ENCODE assay signal across 2 cellular contexts in the genomic region with DNA sequence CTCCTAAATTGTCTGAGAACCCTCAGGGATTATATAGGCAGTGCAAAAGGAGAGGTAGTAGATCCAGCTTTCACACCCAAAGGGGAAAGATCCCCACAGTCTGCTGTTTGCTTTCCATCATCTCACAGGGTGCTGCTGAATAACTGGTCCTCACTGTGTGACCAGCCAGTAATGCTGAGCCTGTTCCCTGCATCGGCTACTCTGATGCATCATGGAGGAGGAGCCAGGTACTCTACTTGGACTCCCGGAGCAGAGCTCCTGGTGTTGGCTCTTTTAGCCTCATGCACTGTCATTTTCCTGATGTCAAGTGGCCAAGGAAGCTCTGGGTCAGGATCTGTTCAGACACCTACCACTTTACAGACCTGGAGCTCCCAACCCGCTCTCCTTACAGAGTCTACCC.
TF ChIP-seq lines count a peak whose summit lies in the region.

No MANE protein-coding gene starts in this region.

TF ChIP-seq in K562, 482 proteins besides CTCF, POLR2A, EP300 and RAD21:
- no peak for TF ChIP-seq NR4A1 (CRISPR knock-in tag; IDR thresholded peaks at IDR 0.05)
- no peak for TF ChIP-seq NR4A1 (tag; IDR thresholded peaks at IDR 0.05)
- no peak for TF ChIP-seq SAP30 (IDR thresholded peaks at IDR 0.05; ENCODE audit: borderline replicate concordance, insufficient read depth, low read depth, low read length, poor library complexity, severe bottlenecking)
- TF ChIP-seq, protein P1, sequence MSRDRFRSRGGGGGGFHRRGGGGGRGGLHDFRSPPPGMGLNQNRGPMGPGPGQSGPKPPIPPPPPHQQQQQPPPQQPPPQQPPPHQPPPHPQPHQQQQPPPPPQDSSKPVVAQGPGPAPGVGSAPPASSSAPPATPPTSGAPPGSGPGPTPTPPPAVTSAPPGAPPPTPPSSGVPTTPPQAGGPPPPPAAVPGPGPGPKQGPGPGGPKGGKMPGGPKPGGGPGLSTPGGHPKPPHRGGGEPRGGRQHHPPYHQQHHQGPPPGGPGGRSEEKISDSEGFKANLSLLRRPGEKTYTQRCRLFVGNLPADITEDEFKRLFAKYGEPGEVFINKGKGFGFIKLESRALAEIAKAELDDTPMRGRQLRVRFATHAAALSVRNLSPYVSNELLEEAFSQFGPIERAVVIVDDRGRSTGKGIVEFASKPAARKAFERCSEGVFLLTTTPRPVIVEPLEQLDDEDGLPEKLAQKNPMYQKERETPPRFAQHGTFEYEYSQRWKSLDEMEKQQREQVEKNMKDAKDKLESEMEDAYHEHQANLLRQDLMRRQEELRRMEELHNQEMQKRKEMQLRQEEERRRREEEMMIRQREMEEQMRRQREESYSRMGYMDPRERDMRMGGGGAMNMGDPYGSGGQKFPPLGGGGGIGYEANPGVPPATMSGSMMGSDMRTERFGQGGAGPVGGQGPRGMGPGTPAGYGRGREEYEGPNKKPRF (IDR thresholded peaks at IDR 0.05; ENCODE audit: low read depth, low read length), result no peak

TF ChIP-seq in HepG2, 621 proteins besides CTCF, POLR2A, EP300 and RAD21:
- TF ChIP-seq ZBTB20 (CRISPR knock-in tag; IDR thresholded peaks at IDR 0.05; ENCODE audit: borderline replicate concordance, low read depth) (no peak), PPARG (CRISPR knock-in tag; conservative IDR thresholded peaks at IDR 0.05) (no peak), NCOR1 (IDR thresholded peaks at IDR 0.05; ENCODE audit: borderline replicate concordance, low read length) (no peak), JDP2 (CRISPR knock-in tag; IDR thresholded peaks at IDR 0.05; ENCODE audit: borderline replicate concordance) (no peak), ZNF782 (CRISPR knock-in tag; IDR thresholded peaks at IDR 0.05; ENCODE audit: borderline replicate concordance) (no peak), ZFAT (CRISPR knock-in tag; conservative IDR thresholded peaks at IDR 0.05) (no peak), MAFG (CRISPR knock-in tag; IDR thresholded peaks at IDR 0.05) (no peak), TAF15 (IDR thresholded peaks at IDR 0.05; ENCODE audit: low read depth, low read length, poor library complexity, severe bottlenecking) (no peak), HCFC1 (IDR thresholded peaks at IDR 0.05; ENCODE audit: low read depth, low read length) (no peak), MEIS1 (CRISPR knock-in tag; IDR thresholded peaks at IDR 0.05; ENCODE audit: borderline replicate concordance) (no peak), TARDBP (CRISPR knock-in tag; IDR thresholded peaks at IDR 0.05) (no peak), AKNA (CRISPR knock-in tag; IDR thresholded peaks at IDR 0.05; ENCODE audit: borderline replicate concordance) (no peak), RBFOX2 (IDR thresholded peaks at IDR 0.05; ENCODE audit: low read depth, low read length) (no peak), ZNF704 (CRISPR knock-in tag; IDR thresholded peaks at IDR 0.05; ENCODE audit: borderline replicate concordance) (no peak), ZNF572 (CRISPR knock-in tag; IDR thresholded peaks at IDR 0.05) (no peak), BHLHE40 (IDR thresholded peaks at IDR 0.05; ENCODE audit: low read length) (no peak), ZMYM4 (CRISPR knock-in tag; IDR thresholded peaks at IDR 0.05) (no peak), ZNF10 (CRISPR knock-in tag; IDR thresholded peaks at IDR 0.05; ENCODE audit: borderline replicate concordance, low read depth) (no peak)
- TF ChIP-seq, protein P2, sequence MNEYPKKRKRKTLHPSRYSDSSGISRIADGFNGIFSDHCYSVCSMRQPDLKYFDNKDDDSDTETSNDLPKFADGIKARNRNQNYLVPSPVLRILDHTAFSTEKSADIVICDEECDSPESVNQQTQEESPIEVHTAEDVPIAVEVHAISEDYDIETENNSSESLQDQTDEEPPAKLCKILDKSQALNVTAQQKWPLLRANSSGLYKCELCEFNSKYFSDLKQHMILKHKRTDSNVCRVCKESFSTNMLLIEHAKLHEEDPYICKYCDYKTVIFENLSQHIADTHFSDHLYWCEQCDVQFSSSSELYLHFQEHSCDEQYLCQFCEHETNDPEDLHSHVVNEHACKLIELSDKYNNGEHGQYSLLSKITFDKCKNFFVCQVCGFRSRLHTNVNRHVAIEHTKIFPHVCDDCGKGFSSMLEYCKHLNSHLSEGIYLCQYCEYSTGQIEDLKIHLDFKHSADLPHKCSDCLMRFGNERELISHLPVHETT (CRISPR knock-in tag; conservative IDR thresholded peaks at IDR 0.05), result no peak
- TF ChIP-seq, protein P3, sequence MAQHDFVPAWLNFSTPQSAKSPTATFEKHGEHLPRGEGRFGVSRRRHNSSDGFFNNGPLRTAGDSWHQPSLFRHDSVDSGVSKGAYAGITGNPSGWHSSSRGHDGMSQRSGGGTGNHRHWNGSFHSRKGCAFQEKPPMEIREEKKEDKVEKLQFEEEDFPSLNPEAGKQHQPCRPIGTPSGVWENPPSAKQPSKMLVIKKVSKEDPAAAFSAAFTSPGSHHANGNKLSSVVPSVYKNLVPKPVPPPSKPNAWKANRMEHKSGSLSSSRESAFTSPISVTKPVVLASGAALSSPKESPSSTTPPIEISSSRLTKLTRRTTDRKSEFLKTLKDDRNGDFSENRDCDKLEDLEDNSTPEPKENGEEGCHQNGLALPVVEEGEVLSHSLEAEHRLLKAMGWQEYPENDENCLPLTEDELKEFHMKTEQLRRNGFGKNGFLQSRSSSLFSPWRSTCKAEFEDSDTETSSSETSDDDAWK (CRISPR knock-in tag; IDR thresholded peaks at IDR 0.05), result no peak
